ENCODE assay signal across 11 cellular contexts in the genomic region with DNA sequence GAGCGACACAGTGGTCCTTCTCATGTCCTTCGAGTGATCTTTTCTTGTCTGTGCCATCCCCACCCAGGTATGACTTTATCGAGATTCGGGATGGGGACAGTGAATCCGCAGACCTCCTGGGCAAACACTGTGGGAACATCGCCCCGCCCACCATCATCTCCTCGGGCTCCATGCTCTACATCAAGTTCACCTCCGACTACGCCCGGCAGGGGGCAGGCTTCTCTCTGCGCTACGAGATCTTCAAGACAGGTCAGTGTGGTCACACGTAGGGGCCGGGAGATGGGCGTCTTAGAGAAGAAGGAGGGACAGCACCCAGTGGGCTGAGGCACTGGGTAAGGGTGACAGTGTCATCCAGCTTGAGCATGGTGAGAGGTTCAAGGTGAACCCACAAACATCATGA. TPM values are rescaled to one million over a fixed set of nuclear protein-coding genes. Genes with fewer than 3 reads are reported as not detected.
DNase-seq lines count a peak whose midpoint lies in the region; ATAC-seq and TF ChIP-seq lines count a peak whose summit lies in the region.
"Had no signal": no experiment of that assay in that cellular context is flagged by ENCODE, and none has a peak within 500 bp of the region (broad histone marks: within the 10 kb centered on the region; RNA-seq: fewer than 3 reads in every experiment).

No MANE protein-coding gene starts in this region.

- H3K27ac ChIP-seq in GM23338 (ENCODE audit: low read depth): no peak overlapping the region
- H3K27ac ChIP-seq in Panc1 (ENCODE audit: low read length): no peak overlapping the region
- peak overlapping the region in 3 of 4 donors; percentile 42 to 74 (median 53) for H3K27ac ChIP-seq in esophagus squamous epithelium
- no peak overlapping the region for H3K27ac ChIP-seq in A673 (ENCODE audit: low read depth, low read length, poor library complexity, severe bottlenecking)
- H3K27ac ChIP-seq: HL-60 had no signal

- no peak overlapping the region for H3K4me2 ChIP-seq in GM23338

- H3K27me3 ChIP-seq in GM23338 (ENCODE audit: insufficient read depth): no peaks in the 10 kb centered on the region
- no peaks in the 10 kb centered on the region for H3K27me3 ChIP-seq in Panc1 (ENCODE audit: control insufficient read depth, insufficient read depth, low read length)
- H3K27me3 ChIP-seq in esophagus squamous epithelium: no peaks in the 10 kb centered on the region
- H3K27me3 ChIP-seq in A673 (replicated peaks; ENCODE audit: insufficient read depth, low read depth, low read length, poor library complexity): no peaks in the 10 kb centered on the region

- H3K4me3 ChIP-seq in GM23338 (no peak overlapping the region), Panc1 (ENCODE audit: low read depth in 2 of 2, low read length in 2 of 2) (no peak overlapping the region), esophagus squamous epithelium (no peak overlapping the region), A673 (ENCODE audit: low read depth, low read length, poor library complexity, severe bottlenecking) (no peak overlapping the region)

- CTCF ChIA-PET in Panc1 (lab: Charles Lee): interaction anchor here (0.6 kb wide), 1 partner anchor 740 kb away, joined by 3 read pairs; no protein-coding TSS in a partner anchor
- CTCF ChIA-PET in A673 (lab: Charles Lee): no interaction called here

- peak; percentile 47 to 66 for TF ChIP-seq CTCF in GM23338 (conservative IDR thresholded peaks at IDR 0.05; ENCODE audit: low read depth in 2 of 2)
- peak; percentile 50 for TF ChIP-seq CTCF in Panc1 (IDR thresholded peaks at IDR 0.05)
- TF ChIP-seq CTCF in esophagus squamous epithelium (IDR thresholded peaks at IDR 0.05): peak in 2 of 6 experiments; percentile 4 to 35
- TF ChIP-seq CTCF in progenitor cell of endocrine pancreas (IDR thresholded peaks at IDR 0.05; ENCODE audit: unreplicated experiment): peak; percentile 26
- no peak for TF ChIP-seq CTCF in A673 (conservative IDR thresholded peaks at IDR 0.05; ENCODE audit: low read depth, low read length)

- 89 to 92% methylated on average over 9 to 16 of the region's 16 CpGs for WGBS in esophagus squamous epithelium, 2 donors

- in situ Hi-C loops in Panc1 (cut with HindIII; ENCODE audit: low pct_unique_long_range_greater_than_20kb, low sequenced_read_pairs): no loop called here

- H3K4me1 Mint-ChIP-seq in GM23338 (peaks cover 48% of the 10 kb centered on the region), progenitor cell of endocrine pancreas (ENCODE audit: low read depth) (peaks cover 21% of the 10 kb centered on the region)

- H3K9me2 ChIP-seq in GM23338 (ENCODE audit: insufficient read depth): no peaks in the 10 kb centered on the region

- peak; percentile 68 for DNase-seq in GM23338 (ENCODE audit: low spot score)
- no peak for DNase-seq in Panc1 (ENCODE audit: low read depth, low spot score)
- no peak for DNase-seq in esophagus squamous epithelium (lab: John Stamatoyannopoulos, UW)
- no peak for DNase-seq in progenitor cell of endocrine pancreas (ENCODE audit: low spot score, unreplicated experiment)
- no peak for DNase-seq in A673 (ENCODE audit: low spot score)
- DNase-seq: kidney, NCI-H1436 treated with DMSO at 0.1 percent for 48 hours had no signal

- H3K36me3 Mint-ChIP-seq in GM23338 (ENCODE audit: low read depth): peaks cover 26% of the 10 kb centered on the region
- H3K36me3 Mint-ChIP-seq in progenitor cell of endocrine pancreas (ENCODE audit: insufficient read depth): no peaks in the 10 kb centered on the region
- H3K36me3 Mint-ChIP-seq: activated naive CD4-positive, alpha-beta T cell treated with anti-CD3 and anti-CD28 coated beads, Interleukin-2, amount 50 U/mL, for 24 hours had no signal

- H3K4me1 ChIP-seq in GM23338 (ENCODE audit: insufficient read depth) (peaks cover 14% of the 10 kb centered on the region), Panc1 (ENCODE audit: control insufficient read depth, insufficient read depth, low read length) (no peaks in the 10 kb centered on the region), esophagus squamous epithelium (peaks cover 16 to 80% (median 32%) of the 10 kb centered on the region in 3 donors), A673 (ENCODE audit: insufficient read depth, low read length, poor library complexity, severe bottlenecking) (peaks cover 14% of the 10 kb centered on the region)

- no peaks in the 10 kb centered on the region for H3K79me2 ChIP-seq in GM23338 (replicated peaks; ENCODE audit: insufficient read depth)

- H3K27me3 Mint-ChIP-seq in GM23338 (ENCODE audit: insufficient read depth, low read depth, poor library complexity) (no peaks in the 10 kb centered on the region), progenitor cell of endocrine pancreas (peaks cover 25% of the 10 kb centered on the region)
- H3K27me3 Mint-ChIP-seq: activated naive CD4-positive, alpha-beta T cell treated with anti-CD3 and anti-CD28 coated beads, Interleukin-2, amount 50 U/mL, for 24 hours had no signal

- H3K4me3 Mint-ChIP-seq in GM23338 (no peak overlapping the region), progenitor cell of endocrine pancreas (ENCODE audit: low read depth) (no peak overlapping the region)
- H3K4me3 Mint-ChIP-seq: activated naive CD4-positive, alpha-beta T cell treated with anti-CD3 and anti-CD28 coated beads, Interleukin-2, amount 50 U/mL, for 24 hours had no signal

- H3K9me3 ChIP-seq in Panc1 (ENCODE audit: control insufficient read depth, insufficient read depth, low read depth, low read length) (no peaks in the 10 kb centered on the region), esophagus squamous epithelium (no peaks in the 10 kb centered on the region), A673 (ENCODE audit: low read depth, low read length, poor library complexity, severe bottlenecking) (no peaks in the 10 kb centered on the region)

- no peaks in the 10 kb centered on the region for H4K20me1 ChIP-seq in GM23338 (replicated peaks; ENCODE audit: insufficient read depth)

- POLR2A ChIA-PET in Panc1 (lab: Charles Lee): no interaction called here
- POLR2A ChIA-PET in A673 (lab: Charles Lee; ENCODE audit: low non-redundant PET): no interaction called here

- intact Hi-C loops in Panc1 (cut with micrococcal nuclease; ENCODE audit: unreplicated experiment) (no loop called here), esophagus squamous epithelium (cut with DNase I) (no loop called here), A673 (cut with micrococcal nuclease; ENCODE audit: unreplicated experiment) (no loop called here)

- no peak overlapping the region for H2AFZ ChIP-seq in GM23338

- ATAC-seq in GM23338 (no peak), Panc1 (peak; percentile 64), GM18519 (IDR thresholded peaks at IDR 0.05; ENCODE audit: low FRiP score, unreplicated experiment) (no peak)
- no peak for ATAC-seq in activated CD4-positive, CD25-positive, alpha-beta regulatory T cell treated with anti-CD3 and anti-CD28 coated beads, Interleukin-2, amount 50 U/mL, for 24 hours

- BruUV-seq in Panc1 (replicated peaks; lab: Mats Ljungman, UMichigan): no TSS peak
- BruUV-seq in A673 (replicated peaks; lab: Mats Ljungman, UMichigan): no TSS peak

- no peak for TF ChIP-seq POLR2A in esophagus squamous epithelium (IDR thresholded peaks at IDR 0.05)

- no peaks in the 10 kb centered on the region for H3K36me3 ChIP-seq in GM23338 (ENCODE audit: insufficient read depth)
- H3K36me3 ChIP-seq in Panc1 (ENCODE audit: control insufficient read depth, insufficient read depth, low read length): no peaks in the 10 kb centered on the region
- H3K36me3 ChIP-seq in esophagus squamous epithelium: no peaks in the 10 kb centered on the region
- no peaks in the 10 kb centered on the region for H3K36me3 ChIP-seq in A673 (ENCODE audit: insufficient read depth, low read length, poor library complexity, severe bottlenecking)

- H3K9me3 Mint-ChIP-seq in GM23338 (no peaks in the 10 kb centered on the region), progenitor cell of endocrine pancreas (ENCODE audit: low read depth) (no peaks in the 10 kb centered on the region)
- H3K9me3 Mint-ChIP-seq: activated naive CD4-positive, alpha-beta T cell treated with anti-CD3 and anti-CD28 coated beads, Interleukin-2, amount 50 U/mL, for 24 hours had no signal

- peaks cover 1% of the 10 kb centered on the region; the same call in 1 of the 2 replicates for H3F3A ChIP-seq in GM23338 (replicated peaks; ENCODE audit: low read depth)

- H3K27ac Mint-ChIP-seq in GM23338 (no peak overlapping the region), progenitor cell of endocrine pancreas (no peak overlapping the region)
- H3K27ac Mint-ChIP-seq: activated naive CD4-positive, alpha-beta T cell treated with anti-CD3 and anti-CD28 coated beads, Interleukin-2, amount 50 U/mL, for 24 hours had no signal

TF ChIP-seq in GM23338, 12 proteins besides CTCF, POLR2A, EP300 and RAD21 (continues in another document):
- TF ChIP-seq STAT1 (IDR thresholded peaks at IDR 0.05; ENCODE audit: unreplicated experiment) (no peak), CREB1 (CRISPR knock-in tag; IDR thresholded peaks at IDR 0.05; ENCODE audit: low read depth) (no peak), POLR2AphosphoS5 (IDR thresholded peaks at IDR 0.05; ENCODE audit: low read depth) (no peak)

RNA-seq across cellular contexts. Expression of a gene that starts 33.8 kb away (rescaled TPM):
- total RNA-seq in GM23338 (2014; rRNA removed; shearing (Covaris generic)): 17.4 and 22.0 TPM in 2 replicates
- polyA plus RNA-seq in GM23338 (2016; fragmentation: Nextera tagmentation; extraction: Ambion mirVana): 18.4 and 19.1 TPM in 2 replicates
- 6.7 TPM for total RNA-seq in Panc1 (2021; ENCODE audit: unreplicated experiment)
- polyA plus RNA-seq in Panc1 (2012; ENCODE audit: insufficient read length): 5.3 TPM
- total RNA-seq in esophagus squamous epithelium: 10 to 100 TPM in 3 of 4 donors, 1 to 10 TPM in 1; 7.1 to 58.6 (median 21.4) TPM
- 6.3 and 14.3 TPM in 2 replicates for total RNA-seq in progenitor cell of endocrine pancreas
- total RNA-seq in A673 (2021): 4.0 and 7.7 TPM in 2 replicates

Comparison
In these comparisons a context has a peak if more than half of its experiments do, and no peak if none do; other contexts are left out.
1. H3K27ac ChIP-seq: peak in esophagus squamous epithelium (3 of 4); none in GM23338 (single experiment), Panc1 (single experiment) and A673 (single experiment).